Comparison of ENCODE assay signal across 8 cellular contexts in genomic region chr2:152861349-152861942, GRCh38.
DNase-seq lines count a peak whose midpoint lies in the region; ATAC-seq, FAIRE-seq and TF ChIP-seq lines count a peak whose summit lies in the region.

No MANE protein-coding gene starts in this region.

- no peaks in the 10 kb centered on the region for H3K27me3 ChIP-seq in BJ (ENCODE audit: control insufficient read depth, insufficient read depth, low read length)

- H3K4me3 Mint-ChIP-seq in neural crest cell = no peak overlapping the region

- POLR2A ChIA-PET in BJ (lab: Charles Lee) = no interaction called here

- ATAC-seq in GM18502 (IDR thresholded peaks at IDR 0.05; ENCODE audit: poor library complexity, unreplicated experiment) (peak; percentile 71), HG03045 (IDR thresholded peaks at IDR 0.05; ENCODE audit: unreplicated experiment) (no peak), omental fat pad (ENCODE audit: low FRiP score) (no peak)

- no peaks in the 10 kb centered on the region for H3K27me3 Mint-ChIP-seq in neural crest cell (ENCODE audit: low read depth)

- H3K9me3 Mint-ChIP-seq in neural crest cell = peaks cover 15% of the 10 kb centered on the region

- DNase-seq in BJ (ENCODE audit: low read depth) (no peak), NB4 (ENCODE audit: low read depth) (peak; percentile 54), cardiac fibroblast (ENCODE audit: low read depth in 2 of 2) (peak; percentile 17 to 35), neural crest cell (ENCODE audit: low read depth, low spot score) (peak; percentile 45), GM12891 (ENCODE audit: insufficient read length, low spot score) (no peak), omental fat pad (ENCODE audit: low spot score) (no peak)

- peak; percentile 66 for TF ChIP-seq CTCF in BJ (IDR thresholded peaks at IDR 0.05; ENCODE audit: insufficient read depth, low read depth, low read length)
- TF ChIP-seq CTCF in NB4 (IDR thresholded peaks at IDR 0.05; ENCODE audit: low read depth, low read length) = peak; percentile 82
- TF ChIP-seq CTCF in cardiac fibroblast (IDR thresholded peaks at IDR 0.05; ENCODE audit: low read depth, low read length) = peak; percentile 72
- TF ChIP-seq CTCF in neural crest cell (conservative IDR thresholded peaks at IDR 0.05) = peak; percentile 71
- no peak for TF ChIP-seq CTCF in omental fat pad (IDR thresholded peaks at IDR 0.05)

- no peak overlapping the region for H3K4me3 ChIP-seq in BJ (ENCODE audit: low read depth, low read length)
- H3K4me3 ChIP-seq in NB4 (ENCODE audit: low read depth, low read length) = no peak overlapping the region
- H3K4me3 ChIP-seq in cardiac fibroblast (replicated peaks in 1 of 2; ENCODE audit: low read depth in 2 of 2, low read length in 2 of 2) = no peak overlapping the region

- FAIRE-seq in GM12891 (lab: Jason Lieb, UNC) = no peak

- TF ChIP-seq POLR2A in NB4 (IDR thresholded peaks at IDR 0.05; ENCODE audit: extremely low read depth, insufficient read length) (no peak), GM12891 (IDR thresholded peaks at IDR 0.05; ENCODE audit: low read depth, low read length) (no peak)

- H3K36me3 Mint-ChIP-seq in neural crest cell (ENCODE audit: low read depth) = peaks cover 3% of the 10 kb centered on the region

- CTCF ChIA-PET in BJ (lab: Yijun Ruan, JAX) = interaction anchor here (0.6 to 1.6 kb wide), 13 partner anchors 8 to 678 kb away, joined by 3 to 14 read pairs (median 4); no protein-coding TSS in a partner anchor

- no peaks in the 10 kb centered on the region for H3K36me3 ChIP-seq in BJ (ENCODE audit: control insufficient read depth, insufficient read depth, low read length)

- no peak overlapping the region for H3K27ac Mint-ChIP-seq in neural crest cell (ENCODE audit: unreplicated experiment)

- peaks cover 21% of the 10 kb centered on the region for H3K4me1 Mint-ChIP-seq in neural crest cell

TF ChIP-seq in GM12891, 5 proteins besides CTCF, POLR2A, EP300 and RAD21:
- no peak for TF ChIP-seq POLR2AphosphoS5 (IDR thresholded peaks at IDR 0.05; ENCODE audit: low read depth, low read length)
- TF ChIP-seq PAX5 (IDR thresholded peaks at IDR 0.05; ENCODE audit: insufficient read depth, low read length, severe bottlenecking) = no peak
- TF ChIP-seq SPI1 (IDR thresholded peaks at IDR 0.05; ENCODE audit: low read depth, low read length) = no peak
- no peak for TF ChIP-seq TAF1 (IDR thresholded peaks at IDR 0.05; ENCODE audit: low read depth, low read length)
- no peak for TF ChIP-seq POU2F2 (IDR thresholded peaks at IDR 0.05; ENCODE audit: low read depth, low read length)

Comparison
In these comparisons a context has a peak if more than half of its experiments do, and no peak if none do; other contexts are left out.
1. DNase-seq: peak in NB4 (single experiment), cardiac fibroblast (2 of 2) and neural crest cell (single experiment); none in BJ (single experiment), GM12891 (single experiment) and omental fat pad (single experiment).
2. CTCF ChIP-seq: peak in BJ (single experiment), NB4 (single experiment), cardiac fibroblast (single experiment) and neural crest cell (single experiment); none in omental fat pad (0 of 3).